ENCODE assay signal across 2 cellular contexts in genomic region chr2:205694256-205694655, GRCh38.
TF ChIP-seq lines count a peak whose summit lies in the region.

No MANE protein-coding gene starts in this region.

TF ChIP-seq in liver, 16 proteins besides CTCF, POLR2A, EP300 and RAD21 (continued from another document):
- TF ChIP-seq REST (IDR thresholded peaks at IDR 0.05) (no peak), GABPA (IDR thresholded peaks at IDR 0.05 in 1 of 2, conservative IDR thresholded peaks at IDR 0.05 in 1 of 2) (no peak), NR2F2 (IDR thresholded peaks at IDR 0.05) (no peak)
TF ChIP-seq in liver: peak in this region for 1.

TF ChIP-seq in HepG2, 621 proteins besides CTCF, POLR2A, EP300 and RAD21 (continued from another document):
- TF ChIP-seq, protein P1, sequence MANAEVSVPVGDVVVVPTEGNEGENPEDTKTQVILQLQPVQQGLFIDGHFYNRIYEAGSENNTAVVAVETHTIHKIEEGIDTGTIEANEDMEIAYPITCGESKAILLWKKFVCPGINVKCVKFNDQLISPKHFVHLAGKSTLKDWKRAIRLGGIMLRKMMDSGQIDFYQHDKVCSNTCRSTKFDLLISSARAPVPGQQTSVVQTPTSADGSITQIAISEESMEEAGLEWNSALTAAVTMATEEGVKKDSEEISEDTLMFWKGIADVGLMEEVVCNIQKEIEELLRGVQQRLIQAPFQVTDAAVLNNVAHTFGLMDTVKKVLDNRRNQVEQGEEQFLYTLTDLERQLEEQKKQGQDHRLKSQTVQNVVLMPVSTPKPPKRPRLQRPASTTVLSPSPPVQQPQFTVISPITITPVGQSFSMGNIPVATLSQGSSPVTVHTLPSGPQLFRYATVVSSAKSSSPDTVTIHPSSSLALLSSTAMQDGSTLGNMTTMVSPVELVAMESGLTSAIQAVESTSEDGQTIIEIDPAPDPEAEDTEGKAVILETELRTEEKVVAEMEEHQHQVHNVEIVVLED (CRISPR knock-in tag; IDR thresholded peaks at IDR 0.05; ENCODE audit: borderline replicate concordance) = no peak
- no peak for TF ChIP-seq DMAP1 (CRISPR knock-in tag; IDR thresholded peaks at IDR 0.05)
- TF ChIP-seq, protein P2, sequence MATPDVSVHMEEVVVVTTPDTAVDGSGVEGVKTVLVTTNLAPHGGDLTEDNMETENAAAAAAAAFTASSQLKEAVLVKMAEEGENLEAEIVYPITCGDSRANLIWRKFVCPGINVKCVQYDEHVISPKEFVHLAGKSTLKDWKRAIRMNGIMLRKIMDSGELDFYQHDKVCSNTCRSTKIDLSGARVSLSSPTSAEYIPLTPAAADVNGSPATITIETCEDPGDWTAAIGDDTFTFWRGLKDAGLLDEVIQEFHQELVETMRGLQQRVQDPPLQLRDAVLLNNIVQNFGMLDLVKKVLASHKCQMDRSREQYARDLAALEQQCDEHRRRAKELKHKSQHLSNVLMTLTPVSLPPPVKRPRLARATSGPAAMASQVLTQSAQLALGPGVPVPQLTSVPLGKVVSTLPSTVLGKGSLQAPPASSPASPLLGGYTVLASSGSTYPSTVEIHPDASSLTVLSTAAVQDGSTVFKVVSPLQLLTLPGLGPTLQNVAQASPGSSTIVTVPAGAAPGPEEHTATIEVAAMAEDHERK (CRISPR knock-in tag; IDR thresholded peaks at IDR 0.05; ENCODE audit: low read depth) = no peak
- TF ChIP-seq ARNT (IDR thresholded peaks at IDR 0.05) = no peak
- TF ChIP-seq RXRA (CRISPR knock-in tag; IDR thresholded peaks at IDR 0.05) = no peak
- no peak for TF ChIP-seq HDAC6 (IDR thresholded peaks at IDR 0.05; ENCODE audit: low read depth, low read length)
- no peak for TF ChIP-seq ATF7-NPFF (CRISPR knock-in tag; IDR thresholded peaks at IDR 0.05; ENCODE audit: low read depth)
- TF ChIP-seq, protein P3, sequence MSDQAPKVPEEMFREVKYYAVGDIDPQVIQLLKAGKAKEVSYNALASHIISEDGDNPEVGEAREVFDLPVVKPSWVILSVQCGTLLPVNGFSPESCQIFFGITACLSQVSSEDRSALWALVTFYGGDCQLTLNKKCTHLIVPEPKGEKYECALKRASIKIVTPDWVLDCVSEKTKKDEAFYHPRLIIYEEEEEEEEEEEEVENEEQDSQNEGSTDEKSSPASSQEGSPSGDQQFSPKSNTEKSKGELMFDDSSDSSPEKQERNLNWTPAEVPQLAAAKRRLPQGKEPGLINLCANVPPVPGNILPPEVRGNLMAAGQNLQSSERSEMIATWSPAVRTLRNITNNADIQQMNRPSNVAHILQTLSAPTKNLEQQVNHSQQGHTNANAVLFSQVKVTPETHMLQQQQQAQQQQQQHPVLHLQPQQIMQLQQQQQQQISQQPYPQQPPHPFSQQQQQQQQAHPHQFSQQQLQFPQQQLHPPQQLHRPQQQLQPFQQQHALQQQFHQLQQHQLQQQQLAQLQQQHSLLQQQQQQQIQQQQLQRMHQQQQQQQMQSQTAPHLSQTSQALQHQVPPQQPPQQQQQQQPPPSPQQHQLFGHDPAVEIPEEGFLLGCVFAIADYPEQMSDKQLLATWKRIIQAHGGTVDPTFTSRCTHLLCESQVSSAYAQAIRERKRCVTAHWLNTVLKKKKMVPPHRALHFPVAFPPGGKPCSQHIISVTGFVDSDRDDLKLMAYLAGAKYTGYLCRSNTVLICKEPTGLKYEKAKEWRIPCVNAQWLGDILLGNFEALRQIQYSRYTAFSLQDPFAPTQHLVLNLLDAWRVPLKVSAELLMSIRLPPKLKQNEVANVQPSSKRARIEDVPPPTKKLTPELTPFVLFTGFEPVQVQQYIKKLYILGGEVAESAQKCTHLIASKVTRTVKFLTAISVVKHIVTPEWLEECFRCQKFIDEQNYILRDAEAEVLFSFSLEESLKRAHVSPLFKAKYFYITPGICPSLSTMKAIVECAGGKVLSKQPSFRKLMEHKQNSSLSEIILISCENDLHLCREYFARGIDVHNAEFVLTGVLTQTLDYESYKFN (CRISPR knock-in tag; conservative IDR thresholded peaks at IDR 0.05) = no peak
- TF ChIP-seq SRSF1 (optimal IDR thresholded peaks at IDR 0.05; ENCODE audit: low read depth, low read length) = no peak
- no peak for TF ChIP-seq BRD4 (CRISPR knock-in tag; IDR thresholded peaks at IDR 0.05)
- no peak for TF ChIP-seq SP1 (IDR thresholded peaks at IDR 0.05)
- no peak for TF ChIP-seq SP1 (CRISPR knock-in tag; IDR thresholded peaks at IDR 0.05)
- TF ChIP-seq ISX (CRISPR knock-in tag; conservative IDR thresholded peaks at IDR 0.05) = no peak
- no peak for TF ChIP-seq GABPA (IDR thresholded peaks at IDR 0.05; ENCODE audit: low read depth, low read length)
- TF ChIP-seq GABPA (CRISPR knock-in tag; IDR thresholded peaks at IDR 0.05; ENCODE audit: low read depth) = no peak
